ENCODE assay signal across 8 cellular contexts in genomic region chr16:70113982-70114826, GRCh38. TPM values are rescaled to one million over a fixed set of nuclear protein-coding genes. Genes with fewer than 3 reads are reported as not detected.
DNase-seq lines count a peak whose midpoint lies in the region; ATAC-seq and TF ChIP-seq lines count a peak whose summit lies in the region.
"Not testable (repeated sequence)": the region's sequence is repeated elsewhere in the genome, so short reads cannot be mapped to it uniquely, and the experiment has no call there.

Gene PDPR, plus strand, starts transcription at chr16:70114332. Its CDS starts 6,161 bp downstream, at chr16:70120493.

- not testable (repeated sequence) for H3K9me3 ChIP-seq in ovary, thoracic aorta

- H3K27ac Mint-ChIP-seq in activated naive CD8-positive, alpha-beta T cell treated with anti-CD3 and anti-CD28 coated beads, Interleukin-2, amount 10 ng/mL, durations not matched to agents 7 days and 5 days, result peak within 1 kb of the TSS; percentile 81

- ATAC-seq in HG02763 (IDR thresholded peaks at IDR 0.05; ENCODE audit: unreplicated experiment), result peak; percentile 95
- ATAC-seq in activated naive CD8-positive, alpha-beta T cell treated with anti-CD3 and anti-CD28 coated beads, Interleukin-2, amount 10 ng/mL, durations not matched to agents 7 days and 5 days (ENCODE audit: low read depth), result peak; percentile 94
- peak; percentile 99 for ATAC-seq in Right ventricle myocardium superior (ENCODE audit: poor library complexity)
- ATAC-seq in thoracic aorta (ENCODE audit: insufficient number of reproducible peaks, low FRiP score, low read depth), result peak; percentile 88

- intact Hi-C loops in Right ventricle myocardium superior (cut with DNase I); ovary (cut with DNase I): not testable (repeated sequence)

- not testable (repeated sequence) for H3K27me3 Mint-ChIP-seq in activated naive CD8-positive, alpha-beta T cell treated with anti-CD3 and anti-CD28 coated beads, Interleukin-2, amount 10 ng/mL, durations not matched to agents 7 days and 5 days

- POLR2A ChIA-PET in activated naive CD8-positive, alpha-beta T cell treated with anti-CD3 and anti-CD28 coated beads, Interleukin-2, amount 10 ng/mL, durations not matched to agents 7 days and 5 days (lab: Charles Lee), result interaction anchor here (0.6 to 0.9 kb wide), 2 partner anchors 175 to 232 kb away, joined by 3 read pairs; partner anchors contain the start of gene AARS1

- peak within 1 kb of the TSS; percentile 66 for H3K4me3 ChIP-seq in GM12875 (ENCODE audit: low read depth, low read length)
- peak within 1 kb of the TSS; percentile 69 for H3K4me3 ChIP-seq in ovary
- H3K4me3 ChIP-seq in thoracic aorta, result peak within 1 kb of the TSS; percentile 78

- H3K27ac ChIP-seq in ovary (peak within 1 kb of the TSS; percentile 75 to 77), thoracic aorta (peak within 1 kb of the TSS; percentile 64 to 69)

- not testable (repeated sequence) for H3K4me1 ChIP-seq in ovary (ENCODE audit: insufficient read depth)
- H3K4me1 ChIP-seq in thoracic aorta (ENCODE audit: control insufficient read depth in 1 of 2, low read depth in 2 of 2), result peaks cover 5 to 21% of the 10 kb centered on the region in 2 donors

- TF ChIP-seq POLR2A in ovary (IDR thresholded peaks at IDR 0.05), result not testable (repeated sequence)

- not testable (repeated sequence) for H3K36me3 ChIP-seq in ovary, thoracic aorta

- not testable (repeated sequence) for H3K4me1 Mint-ChIP-seq in activated naive CD8-positive, alpha-beta T cell treated with anti-CD3 and anti-CD28 coated beads, Interleukin-2, amount 10 ng/mL, durations not matched to agents 7 days and 5 days

- DNase-seq in NCI-H1417 (lab: John Stamatoyannopoulos, UW) (peak; percentile 81 to 91 (median 91)), SW 1271 (lab: John Stamatoyannopoulos, UW) (peak; percentile 67 to 87), Right ventricle myocardium superior (peak; percentile 98), ovary (peak; percentile 94 to 98 (median 96)), thoracic aorta (ENCODE audit: low spot score) (peak; percentile 74)
- peak; percentile 94 for DNase-seq in activated naive CD8-positive, alpha-beta T cell treated with anti-CD3 and anti-CD28 coated beads, Interleukin-2, amount 10 ng/mL, durations not matched to agents 7 days and 5 days

- H3K36me3 Mint-ChIP-seq in activated naive CD8-positive, alpha-beta T cell treated with anti-CD3 and anti-CD28 coated beads, Interleukin-2, amount 10 ng/mL, durations not matched to agents 7 days and 5 days, result not testable (repeated sequence)

- not testable (repeated sequence) for TF ChIP-seq CTCF in GM12875 (IDR thresholded peaks at IDR 0.05; ENCODE audit: borderline replicate concordance, insufficient read depth, low read depth, low read length); ovary (IDR thresholded peaks at IDR 0.05); thoracic aorta (IDR thresholded peaks at IDR 0.05)

- not testable (repeated sequence) for H3K27me3 ChIP-seq in ovary; thoracic aorta (replicated peaks; ENCODE audit: insufficient read depth)

- H3K9me3 Mint-ChIP-seq in activated naive CD8-positive, alpha-beta T cell treated with anti-CD3 and anti-CD28 coated beads, Interleukin-2, amount 10 ng/mL, durations not matched to agents 7 days and 5 days, result not testable (repeated sequence)

- not testable (repeated sequence) for TF ChIP-seq EP300 in ovary (IDR thresholded peaks at IDR 0.05)

- H3K4me3 Mint-ChIP-seq in activated naive CD8-positive, alpha-beta T cell treated with anti-CD3 and anti-CD28 coated beads, Interleukin-2, amount 10 ng/mL, durations not matched to agents 7 days and 5 days, result peak within 1 kb of the TSS; percentile 92

- 0 to 1% (median 0%) methylated on average over 33 to 82 of the region's 88 CpGs for WGBS in ovary, 3 donors

RNA-seq across cellular contexts. Expression of gene PDPR, which starts in this region (rescaled TPM):
- 10 to 100 TPM; 22.7 to 26.1 TPM for total RNA-seq in activated naive CD8-positive, alpha-beta T cell treated with anti-CD3 and anti-CD28 coated beads, Interleukin-2, amount 10 ng/mL, durations not matched to agents 7 days and 5 days
- total RNA-seq in Right ventricle myocardium superior, result 19.8 TPM
- total RNA-seq in ovary, result 10 to 100 TPM; 13.4 to 44.5 (median 26.0) TPM
- 10 to 100 TPM; 14.9 to 21.7 TPM for polyA plus RNA-seq in ovary
- 10 to 100 TPM; 38.0 to 44.6 TPM for total RNA-seq in thoracic aorta

Comparison
In these comparisons a context has a peak if more than half of its experiments do, and no peak if none do; other contexts are left out.
1. Peak in every context shown above with its lines: DNase-seq, ATAC-seq, H3K4me3 ChIP-seq and H3K27ac ChIP-seq.